Comparison of ENCODE assay signal across 13 cellular contexts in the genomic region with DNA sequence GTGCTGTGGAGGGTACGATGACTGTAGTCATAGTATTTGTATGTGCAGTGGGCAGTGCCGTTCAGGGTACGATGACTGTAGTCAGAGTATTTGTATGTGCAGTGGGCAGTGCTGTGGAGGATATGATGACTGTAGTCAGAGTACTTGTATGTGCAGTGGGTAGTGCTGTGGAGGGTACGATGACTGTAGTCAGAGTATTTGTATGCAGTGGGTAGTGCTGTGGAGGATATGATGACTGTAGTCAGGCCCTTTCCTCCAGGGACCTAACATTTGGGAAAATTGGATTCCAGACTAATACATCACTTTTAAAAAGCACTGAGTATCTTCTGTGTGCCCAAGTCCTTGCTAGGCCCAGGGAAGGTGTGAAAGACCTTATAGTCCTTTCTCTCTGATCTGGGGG. TPM values are rescaled to one million over a fixed set of nuclear protein-coding genes. Genes with fewer than 3 reads are reported as not detected.
DNase-seq lines count a peak whose midpoint lies in the region; ATAC-seq, FAIRE-seq and TF ChIP-seq lines count a peak whose summit lies in the region.
"Had no signal": no experiment of that assay in that cellular context is flagged by ENCODE, and none has a peak within 500 bp of the region (broad histone marks: within the 10 kb centered on the region; RNA-seq: fewer than 3 reads in every experiment).

No MANE protein-coding gene starts in this region.

- H3K4me3 ChIP-seq in fibroblast of lung (replicated peaks in 1 of 4; ENCODE audit: control extremely low read depth in 1 of 4, insufficient read depth in 1 of 4, low read depth in 3 of 4, low read length in 4 of 4), result no peak overlapping the region
- no peak overlapping the region for H3K4me3 ChIP-seq in smooth muscle cell
- H3K4me3 ChIP-seq in pancreas, result no peak overlapping the region

- ATAC-seq in activated naive CD4-positive, alpha-beta T cell treated with anti-CD3 and anti-CD28 coated beads, Interleukin-2, amount 50 U/mL, for 72 hours, result no peak
- ATAC-seq in activated B cell treated with CpG ODN at 0.5 μM for 24 hours (ENCODE audit: low read depth) (no peak), pancreas (no peak)

- H3K36me3 ChIP-seq in fibroblast of lung (ENCODE audit: control insufficient read depth, insufficient read depth, low read length), result peaks cover 2% of the 10 kb centered on the region
- H3K36me3 ChIP-seq in smooth muscle cell (ENCODE audit: low read depth), result no peaks in the 10 kb centered on the region
- peaks cover 0 to 14% (median 0%) of the 10 kb centered on the region in 3 donors for H3K36me3 ChIP-seq in pancreas

- H3K27ac Mint-ChIP-seq in activated naive CD4-positive, alpha-beta T cell treated with anti-CD3 and anti-CD28 coated beads, Interleukin-2, amount 50 U/mL, for 24 hours, result no peak overlapping the region
- H3K27ac Mint-ChIP-seq in activated naive CD4-positive, alpha-beta T cell treated with anti-CD3 and anti-CD28 coated beads, Interleukin-2, amount 50 U/mL, for 72 hours, result peak overlapping the region in 1 of 2 donors; percentile 36
- H3K27ac Mint-ChIP-seq in activated B cell treated with CpG ODN at 0.5 μM for 24 hours, result peak overlapping the region; percentile 24
- H3K27ac Mint-ChIP-seq: progenitor cell of endocrine pancreas had no signal

- H3K27me3 ChIP-seq in fibroblast of lung (ENCODE audit: control insufficient read depth, insufficient read depth, low read length), result no peaks in the 10 kb centered on the region
- no peaks in the 10 kb centered on the region for H3K27me3 ChIP-seq in smooth muscle cell (ENCODE audit: low read depth)
- no peaks in the 10 kb centered on the region for H3K27me3 ChIP-seq in pancreas

- DNase-seq in activated naive CD4-positive, alpha-beta T cell treated with anti-CD3 and anti-CD28 coated beads, Interleukin-2, amount 50 U/mL, for 72 hours (ENCODE audit: low spot score in 2 of 2), result no peak
- DNase-seq in activated B cell treated with CpG ODN at 0.5 μM for 24 hours (no peak), fibroblast of lung (ENCODE audit: low read depth in 2 of 2) (no peak), smooth muscle cell (lab: John Stamatoyannopoulos, UW; ENCODE audit: unreplicated experiment) (no peak), hippocampal formation (lab: John Stamatoyannopoulos, UW) (no peak), pancreas (no peak)
- no peak for DNase-seq in central memory CD4-positive, alpha-beta T cell
- DNase-seq: activated CD8-positive, alpha-beta memory T cell treated with anti-CD3 and anti-CD28 coated beads, Interleukin-2, amount 50 U/mL, for 48 hours; DMS79; NCI-H187; NCI-H510A treated with DMSO at 0.1 percent for 48 hours had no signal

- H3K9ac ChIP-seq in fibroblast of lung (ENCODE audit: insufficient read depth, low read length) (no peak overlapping the region), smooth muscle cell (ENCODE audit: low read depth) (no peak overlapping the region)

- no peaks in the 10 kb centered on the region for H3K27me3 Mint-ChIP-seq in activated naive CD4-positive, alpha-beta T cell treated with anti-CD3 and anti-CD28 coated beads, Interleukin-2, amount 50 U/mL, for 24 hours
- H3K27me3 Mint-ChIP-seq in activated B cell treated with CpG ODN at 0.5 μM for 24 hours, result no peaks in the 10 kb centered on the region
- H3K27me3 Mint-ChIP-seq: progenitor cell of endocrine pancreas had no signal

- H3K9me3 ChIP-seq in fibroblast of lung (ENCODE audit: control insufficient read depth, insufficient read depth, low read depth, low read length) (no peaks in the 10 kb centered on the region), smooth muscle cell (replicated peaks; ENCODE audit: low read depth) (no peaks in the 10 kb centered on the region), pancreas (no peaks in the 10 kb centered on the region)

- WGBS in smooth muscle cell (ENCODE audit: low lambda C conversion rate), result 95% methylated on average over 4 of the region's 4 CpGs
- WGBS in pancreas, 2 donors, result 85 to 90% methylated on average over 4 of the region's 4 CpGs

- FAIRE-seq in pancreas (lab: Jason Lieb, UNC), result no peak

- H3K4me3 Mint-ChIP-seq in activated naive CD4-positive, alpha-beta T cell treated with anti-CD3 and anti-CD28 coated beads, Interleukin-2, amount 50 U/mL, for 24 hours, result peak overlapping the region; percentile 17
- peak overlapping the region; percentile 20 for H3K4me3 Mint-ChIP-seq in activated B cell treated with CpG ODN at 0.5 μM for 24 hours

- H3K4me1 ChIP-seq in fibroblast of lung (ENCODE audit: control insufficient read depth, extremely low read depth, insufficient read depth, low read length) (peaks cover 11% of the 10 kb centered on the region), smooth muscle cell (ENCODE audit: low read depth) (peaks cover 12% of the 10 kb centered on the region), pancreas (peaks cover 5 to 17% (median 6%) of the 10 kb centered on the region in 3 donors)

- POLR2A ChIA-PET in activated B cell treated with CpG ODN at 0.5 μM for 24 hours (lab: Charles Lee), result interaction anchor here (1.0 to 3.8 kb wide), 3 partner anchors 10 to 18 kb away, joined by 3 to 22 read pairs (median 19); a partner anchor contains a TSS

- H3K9me3 Mint-ChIP-seq in activated naive CD4-positive, alpha-beta T cell treated with anti-CD3 and anti-CD28 coated beads, Interleukin-2, amount 50 U/mL, for 24 hours, result no peaks in the 10 kb centered on the region
- H3K9me3 Mint-ChIP-seq in activated naive CD4-positive, alpha-beta T cell treated with anti-CD3 and anti-CD28 coated beads, Interleukin-2, amount 50 U/mL, for 72 hours, result no peaks in the 10 kb centered on the region
- H3K9me3 Mint-ChIP-seq in activated B cell treated with CpG ODN at 0.5 μM for 24 hours, result no peaks in the 10 kb centered on the region

- H4K20me1 ChIP-seq in fibroblast of lung (ENCODE audit: control insufficient read depth, extremely low read depth, insufficient read depth, low read length) (no peaks in the 10 kb centered on the region), smooth muscle cell (ENCODE audit: low read depth) (peaks cover 49% of the 10 kb centered on the region)

- peak overlapping the region; percentile 55 for H3K27ac ChIP-seq in fibroblast of lung (ENCODE audit: insufficient read depth, low read length)
- H3K27ac ChIP-seq in smooth muscle cell (ENCODE audit: low read depth), result peak overlapping the region; percentile 80
- H3K27ac ChIP-seq in pancreas, result no peak overlapping the region

- TF ChIP-seq CTCF in activated B cell treated with CpG ODN at 0.5 μM for 24 hours (IDR thresholded peaks at IDR 0.05) (no peak), fibroblast of lung (conservative IDR thresholded peaks at IDR 0.05 in 1 of 2, IDR thresholded peaks at IDR 0.05 in 1 of 2; ENCODE audit: low read depth in 1 of 2, low read length in 2 of 2) (no peak), smooth muscle cell (IDR thresholded peaks at IDR 0.05; ENCODE audit: borderline replicate concordance, insufficient read depth, poor library complexity, severe bottlenecking) (no peak), pancreas (IDR thresholded peaks at IDR 0.05) (no peak)

- H3K36me3 Mint-ChIP-seq in activated naive CD4-positive, alpha-beta T cell treated with anti-CD3 and anti-CD28 coated beads, Interleukin-2, amount 50 U/mL, for 24 hours, result no peaks in the 10 kb centered on the region
- no peaks in the 10 kb centered on the region for H3K36me3 Mint-ChIP-seq in activated naive CD4-positive, alpha-beta T cell treated with anti-CD3 and anti-CD28 coated beads, Interleukin-2, amount 50 U/mL, for 72 hours
- H3K36me3 Mint-ChIP-seq in activated B cell treated with CpG ODN at 0.5 μM for 24 hours (ENCODE audit: low read depth), result peaks cover 30% of the 10 kb centered on the region

- intact Hi-C loops in activated B cell treated with CpG ODN at 0.5 μM for 24 hours (cut with micrococcal nuclease) (no loop called here), pancreas (cut with DNase I) (no loop called here)

- H3K4me1 Mint-ChIP-seq in activated naive CD4-positive, alpha-beta T cell treated with anti-CD3 and anti-CD28 coated beads, Interleukin-2, amount 50 U/mL, for 24 hours, result peaks cover 35% of the 10 kb centered on the region
- peaks cover 44% of the 10 kb centered on the region for H3K4me1 Mint-ChIP-seq in activated B cell treated with CpG ODN at 0.5 μM for 24 hours

- H3K4me2 ChIP-seq in fibroblast of lung (ENCODE audit: extremely low read depth, insufficient read depth, low read length), result no peak overlapping the region
- H3K4me2 ChIP-seq in smooth muscle cell, result no peak overlapping the region

- H2AFZ ChIP-seq in fibroblast of lung (ENCODE audit: low read length), result no peak overlapping the region
- no peak overlapping the region for H2AFZ ChIP-seq in smooth muscle cell (ENCODE audit: low read depth)

- peaks cover 5% of the 10 kb centered on the region for H3F3A ChIP-seq in smooth muscle cell (ENCODE audit: low read depth)

- H3K79me2 ChIP-seq in fibroblast of lung (ENCODE audit: control insufficient read depth, insufficient read depth, low read length) (peaks cover 33% of the 10 kb centered on the region), smooth muscle cell (ENCODE audit: low read depth) (peaks cover 52% of the 10 kb centered on the region)

- CTCF ChIA-PET in activated B cell treated with CpG ODN at 0.5 μM for 24 hours (lab: Charles Lee), result interaction anchor here (0.8 to 2.1 kb wide), 2 partner anchors 18 to 86 kb away, joined by 3 to 16 read pairs; a partner anchor contains a TSS

RNA-seq across cellular contexts. Expression of a gene that starts 2.9 kb away (rescaled TPM):
- total RNA-seq in activated naive CD4-positive, alpha-beta T cell treated with anti-CD3 and anti-CD28 coated beads, Interleukin-2, amount 50 U/mL, for 72 hours, result 10 to 100 TPM; 46.4 to 54.9 TPM
- 47.0 and 52.2 TPM in 2 replicates for total RNA-seq in activated B cell treated with CpG ODN at 0.5 μM for 24 hours
- total RNA-seq in fibroblast of lung, result 11.6 and 15.5 TPM in 2 replicates
- polyA plus RNA-seq in fibroblast of lung, result 10.3 and 13.8 TPM in 2 replicates
- 8.4 and 11.0 TPM in 2 replicates for polyA plus RNA-seq in fibroblast of lung (2012)
- 25.9 and 49.4 TPM in 2 replicates for polyA minus RNA-seq in fibroblast of lung (ENCODE audit: low replicate concordance)
- 22.6 and 28.7 TPM in 2 replicates for total RNA-seq in smooth muscle cell
- polyA plus RNA-seq in smooth muscle cell, result 20.1 and 25.8 TPM in 2 replicates
- 10 to 100 TPM; 13.0 to 22.6 (median 15.5) TPM for total RNA-seq in pancreas
- polyA plus RNA-seq in pancreas, result 10 to 100 TPM in 1 of 2 donors, 1 to 10 TPM in 1; 9.7 to 16.0 TPM

RNA-seq across cellular contexts. Expression of a gene that starts 15.2 kb away (rescaled TPM):
- 10 to 100 TPM; 19.3 to 33.9 TPM for total RNA-seq in activated naive CD4-positive, alpha-beta T cell treated with anti-CD3 and anti-CD28 coated beads, Interleukin-2, amount 50 U/mL, for 72 hours
- 26.3 and 27.3 TPM in 2 replicates for total RNA-seq in activated B cell treated with CpG ODN at 0.5 μM for 24 hours
- total RNA-seq in fibroblast of lung, result 19.8 and 20.3 TPM in 2 replicates
- 17.5 and 17.9 TPM in 2 replicates for polyA plus RNA-seq in fibroblast of lung
- polyA plus RNA-seq in fibroblast of lung (2012), result 20.3 and 22.0 TPM in 2 replicates
- 21.1 and 22.9 TPM in 2 replicates for polyA minus RNA-seq in fibroblast of lung (ENCODE audit: low replicate concordance)
- total RNA-seq in smooth muscle cell, result 14.7 and 18.6 TPM in 2 replicates
- 5.5 and 7.4 TPM in 2 replicates for polyA plus RNA-seq in smooth muscle cell
- total RNA-seq in pancreas, result 10 to 100 TPM in 1 of 6 donors, 1 to 10 TPM in 5; 6.1 to 15.7 (median 7.6) TPM
- polyA plus RNA-seq in pancreas, result 10 to 100 TPM; 13.6 to 15.8 TPM

RNA-seq across cellular contexts. Expression of a gene that starts 17.9 kb away (rescaled TPM):
- 100 to 1,000 TPM in 1 of 2 donors, 10 to 100 TPM in 1; 93.0 to 152 TPM for total RNA-seq in activated naive CD4-positive, alpha-beta T cell treated with anti-CD3 and anti-CD28 coated beads, Interleukin-2, amount 50 U/mL, for 72 hours
- total RNA-seq in activated B cell treated with CpG ODN at 0.5 μM for 24 hours (36.4 and 40.3 TPM in 2 replicates), fibroblast of lung (16.2 and 16.7 TPM in 2 replicates), smooth muscle cell (10.4 and 24.8 TPM in 2 replicates), pancreas (10 to 100 TPM; 11.9 to 36.5 (median 21.3) TPM)
- polyA plus RNA-seq in fibroblast of lung (7.6 and 9.3 TPM in 2 replicates), smooth muscle cell (25.9 and 40.5 TPM in 2 replicates), pancreas (100 to 1,000 TPM; 191 to 233 TPM)
- polyA plus RNA-seq in fibroblast of lung (2012), result 7.5 and 10.6 TPM in 2 replicates
- polyA minus RNA-seq in fibroblast of lung (ENCODE audit: low replicate concordance), result 2.8 and 9.0 TPM in 2 replicates

Comparison
In these comparisons a context has a peak if more than half of its experiments do, and no peak if none do; other contexts are left out.
1. H3K27ac ChIP-seq: peak in fibroblast of lung (single experiment) and smooth muscle cell (single experiment); none in pancreas (0 of 4).